1 cellular context compared by ENCODE assay signal in genomic region chr11:65530157-65530496, GRCh38.
TF ChIP-seq lines count a peak whose summit lies in the region.

No MANE protein-coding gene starts in this region.

TF ChIP-seq in liver, 16 proteins besides CTCF, POLR2A, EP300 and RAD21:
- TF ChIP-seq, protein P1, sequence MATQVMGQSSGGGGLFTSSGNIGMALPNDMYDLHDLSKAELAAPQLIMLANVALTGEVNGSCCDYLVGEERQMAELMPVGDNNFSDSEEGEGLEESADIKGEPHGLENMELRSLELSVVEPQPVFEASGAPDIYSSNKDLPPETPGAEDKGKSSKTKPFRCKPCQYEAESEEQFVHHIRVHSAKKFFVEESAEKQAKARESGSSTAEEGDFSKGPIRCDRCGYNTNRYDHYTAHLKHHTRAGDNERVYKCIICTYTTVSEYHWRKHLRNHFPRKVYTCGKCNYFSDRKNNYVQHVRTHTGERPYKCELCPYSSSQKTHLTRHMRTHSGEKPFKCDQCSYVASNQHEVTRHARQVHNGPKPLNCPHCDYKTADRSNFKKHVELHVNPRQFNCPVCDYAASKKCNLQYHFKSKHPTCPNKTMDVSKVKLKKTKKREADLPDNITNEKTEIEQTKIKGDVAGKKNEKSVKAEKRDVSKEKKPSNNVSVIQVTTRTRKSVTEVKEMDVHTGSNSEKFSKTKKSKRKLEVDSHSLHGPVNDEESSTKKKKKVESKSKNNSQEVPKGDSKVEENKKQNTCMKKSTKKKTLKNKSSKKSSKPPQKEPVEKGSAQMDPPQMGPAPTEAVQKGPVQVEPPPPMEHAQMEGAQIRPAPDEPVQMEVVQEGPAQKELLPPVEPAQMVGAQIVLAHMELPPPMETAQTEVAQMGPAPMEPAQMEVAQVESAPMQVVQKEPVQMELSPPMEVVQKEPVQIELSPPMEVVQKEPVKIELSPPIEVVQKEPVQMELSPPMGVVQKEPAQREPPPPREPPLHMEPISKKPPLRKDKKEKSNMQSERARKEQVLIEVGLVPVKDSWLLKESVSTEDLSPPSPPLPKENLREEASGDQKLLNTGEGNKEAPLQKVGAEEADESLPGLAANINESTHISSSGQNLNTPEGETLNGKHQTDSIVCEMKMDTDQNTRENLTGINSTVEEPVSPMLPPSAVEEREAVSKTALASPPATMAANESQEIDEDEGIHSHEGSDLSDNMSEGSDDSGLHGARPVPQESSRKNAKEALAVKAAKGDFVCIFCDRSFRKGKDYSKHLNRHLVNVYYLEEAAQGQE (IDR thresholded peaks at IDR 0.05), result no peak
- peak; percentile 24 for TF ChIP-seq YY1 (IDR thresholded peaks at IDR 0.05)
